8 cellular contexts compared by ENCODE assay signal in genomic region chr10:92238586-92239098, GRCh38. TPM values are rescaled to one million over a fixed set of nuclear protein-coding genes. Genes with fewer than 3 reads are reported as not detected.
DNase-seq lines count a peak whose midpoint lies in the region; ATAC-seq and TF ChIP-seq lines count a peak whose summit lies in the region.

No MANE protein-coding gene starts in this region.

- no peaks in the 10 kb centered on the region for H3K9me3 ChIP-seq in Karpas-422 (ENCODE audit: low read length)
- H3K9me3 ChIP-seq in breast epithelium: no peaks in the 10 kb centered on the region
- H3K9me3 ChIP-seq in stomach smooth muscle (ENCODE audit: control insufficient read depth in 2 of 2, low read length in 2 of 2): no peaks in the 10 kb centered on the region

- ATAC-seq in left colon (peak; percentile 73), HG03520 (IDR thresholded peaks at IDR 0.05; ENCODE audit: unreplicated experiment) (no peak), HG03139 (IDR thresholded peaks at IDR 0.05; ENCODE audit: unreplicated experiment) (no peak)

- H3K4me1 Mint-ChIP-seq in CD14-positive monocyte: peaks cover 56% of the 10 kb centered on the region

- intact Hi-C loops in CD14-positive monocyte (cut with micrococcal nuclease): loop anchor here in 1 of 2 donors (1.0 kb wide), 1 partner anchor 54 kb away; no protein-coding TSS in a partner anchor
- intact Hi-C loops in breast epithelium (cut with DNase I; ENCODE audit: low total_unique reads): no loop called here
- intact Hi-C loops in left colon (cut with DNase I, micrococcal nuclease): no loop called here

- H3K27me3 Mint-ChIP-seq in CD14-positive monocyte (ENCODE audit: low read depth in 3 of 3): peaks cover 0 to 4% (median 0%) of the 10 kb centered on the region in 3 donors

- H3K27ac ChIP-seq in Karpas-422 (ENCODE audit: low read length): peak overlapping the region; percentile 98
- H3K27ac ChIP-seq in breast epithelium: peak overlapping the region; percentile 79 to 88
- peak overlapping the region; percentile 53 for H3K27ac ChIP-seq in stomach smooth muscle (ENCODE audit: low read length)

- H4K20me1 ChIP-seq in Karpas-422 (ENCODE audit: insufficient read depth, low read depth, low read length): no peaks in the 10 kb centered on the region

- peak overlapping the region; percentile 93 for H3K4me3 ChIP-seq in Karpas-422 (ENCODE audit: low read length)
- H3K4me3 ChIP-seq in breast epithelium: peak overlapping the region; percentile 61 to 88 (median 81)
- peak overlapping the region; percentile 86 to 87 for H3K4me3 ChIP-seq in stomach smooth muscle (ENCODE audit: low read length in 2 of 2)

- peak overlapping the region; percentile 50 to 91 (median 87) for H3K27ac Mint-ChIP-seq in CD14-positive monocyte

- H2AFZ ChIP-seq in Karpas-422 (ENCODE audit: low read length): peak overlapping the region; percentile 78

- peak overlapping the region; percentile 93 to 97 for H3K4me3 Mint-ChIP-seq in CD14-positive monocyte

- peaks cover 28% of the 10 kb centered on the region in 2 donors for H3K36me3 Mint-ChIP-seq in CD14-positive monocyte

- H3K27me3 ChIP-seq in Karpas-422 (ENCODE audit: low read length) (no peaks in the 10 kb centered on the region), breast epithelium (no peaks in the 10 kb centered on the region), stomach smooth muscle (ENCODE audit: control insufficient read depth in 1 of 2, insufficient read depth in 2 of 2, low read length in 2 of 2) (no peaks in the 10 kb centered on the region)

- H3K36me3 ChIP-seq in Karpas-422 (ENCODE audit: insufficient read depth, low read length) (no peaks in the 10 kb centered on the region), breast epithelium (no peaks in the 10 kb centered on the region), stomach smooth muscle (ENCODE audit: control insufficient read depth in 2 of 2, insufficient read depth in 2 of 2, low read length in 2 of 2) (peaks cover 0 to 2% of the 10 kb centered on the region in 2 donors)

- peaks cover 58% of the 10 kb centered on the region for H3K79me2 ChIP-seq in Karpas-422 (ENCODE audit: low read length)

- H3K4me1 ChIP-seq in Karpas-422 (ENCODE audit: low read length) (peaks cover 67% of the 10 kb centered on the region), breast epithelium (peaks cover 0 to 7% of the 10 kb centered on the region in 2 donors), stomach smooth muscle (ENCODE audit: control insufficient read depth, insufficient read depth, low read length) (peaks cover 13% of the 10 kb centered on the region)

- H3K9ac ChIP-seq in Karpas-422 (ENCODE audit: low read length): peak overlapping the region; percentile 89
- peak overlapping the region; percentile 43 to 75 for H3K9ac ChIP-seq in stomach smooth muscle (ENCODE audit: low read length in 2 of 2)

- H3K4me2 ChIP-seq in Karpas-422 (ENCODE audit: low read depth, low read length, poor library complexity, severe bottlenecking): peak overlapping the region; percentile 93

- TF ChIP-seq CTCF in CD14-positive monocyte (IDR thresholded peaks at IDR 0.05) (no peak), breast epithelium (IDR thresholded peaks at IDR 0.05) (no peak)

- peaks cover 0 to 2% (median 0%) of the 10 kb centered on the region in 7 donors for H3K9me3 Mint-ChIP-seq in CD14-positive monocyte

- no peaks in the 10 kb centered on the region for H3K9me2 ChIP-seq in Karpas-422 (replicated peaks; ENCODE audit: insufficient read depth, low read length)

- DNase-seq in CD14-positive monocyte (ENCODE audit: low spot score): peak; percentile 47
- DNase-seq in Karpas-422: peak; percentile 65
- DNase-seq in breast epithelium (ENCODE audit: low spot score in 2 of 2): peak; percentile 62 to 68
- peak; percentile 59 to 71 for DNase-seq in left colon
- no peak for DNase-seq in D341Med (ENCODE audit: low spot score)

- no peak for TF ChIP-seq POLR2A in breast epithelium (IDR thresholded peaks at IDR 0.05)

RNA-seq across cellular contexts. Expression of gene CPEB3, which starts 52.2 kb away (rescaled TPM):
- polyA plus RNA-seq in CD14-positive monocyte: 1 to 10 TPM; 1.8 to 2.1 TPM
- 3.0 and 6.0 TPM in 2 replicates for total RNA-seq in Karpas-422 (2014; rRNA removed; shearing (Covaris generic); ENCODE audit: low replicate concordance)
- total RNA-seq in breast epithelium (10 to 100 TPM in 1 of 3 donors, 1 to 10 TPM in 2; 3.8 to 12.1 (median 5.2) TPM), left colon (1 to 10 TPM; 6.9 to 9.9 TPM)

RNA-seq across cellular contexts. Expression of gene MARCHF5, which starts 52.3 kb away (rescaled TPM):
- polyA plus RNA-seq in CD14-positive monocyte: 10 to 100 TPM; 29.6 to 30.6 TPM
- total RNA-seq in Karpas-422 (2014; rRNA removed; shearing (Covaris generic); ENCODE audit: low replicate concordance): 3.3 and 7.6 TPM in 2 replicates
- total RNA-seq in breast epithelium (10 to 100 TPM; 15.5 to 33.5 (median 31.8) TPM), left colon (10 to 100 TPM; 35.9 to 42.6 TPM)
